ENCODE assay signal across 8 cellular contexts in genomic region chr7:1459930-1460756, GRCh38. TPM values are rescaled to one million over a fixed set of nuclear protein-coding genes. Genes with fewer than 3 reads are reported as not detected.
DNase-seq lines count a peak whose midpoint lies in the region; ATAC-seq, FAIRE-seq and TF ChIP-seq lines count a peak whose summit lies in the region.

No MANE protein-coding gene starts in this region.

- peak; percentile 62 for DNase-seq in activated CD8-positive, alpha-beta memory T cell treated with anti-CD3 and anti-CD28 coated beads, Interleukin-2, amount 50 U/mL, for 48 hours
- no peak for DNase-seq in activated CD8-positive, alpha-beta memory T cell treated with anti-CD3 and anti-CD28 coated beads, Interleukin-2, amount 50 U/mL, for 4 hours
- DNase-seq in germinal center (ENCODE audit: low spot score): peak; percentile 24
- DNase-seq in psoas muscle: no peak
- no peak for DNase-seq in NCI-H2227 (lab: John Stamatoyannopoulos, UW; ENCODE audit: unreplicated experiment)
- DNase-seq in RCC 7860 (ENCODE audit: low spot score): no peak
- DNase-seq in NCI-H526 treated with DMSO at 0.1 percent for 48 hours (lab: John Stamatoyannopoulos, UW): no peak

- H3K27me3 ChIP-seq in psoas muscle (ENCODE audit: insufficient read depth in 3 of 3, low read length in 2 of 3): no peaks in the 10 kb centered on the region

- peak overlapping the region; percentile 56 for H3K27ac ChIP-seq in VCaP
- H3K27ac ChIP-seq in psoas muscle: peak overlapping the region; percentile 75

- peak in 3 of 4 donors; percentile 0 to 4 (median 1) for ATAC-seq in psoas muscle

- no peak for FAIRE-seq in RCC 7860 (lab: Jason Lieb, UNC)

- H3K36me3 ChIP-seq in psoas muscle (ENCODE audit: insufficient read depth in 1 of 2, low read depth in 1 of 2): no peaks in the 10 kb centered on the region

- WGBS in psoas muscle, 3 donors: 7 to 13% (median 7%) methylated on average over 26 to 28 of the region's 28 CpGs

- peaks cover 20% of the 10 kb centered on the region for H3K4me1 ChIP-seq in psoas muscle

- no peak for TF ChIP-seq CTCF in VCaP (conservative IDR thresholded peaks at IDR 0.05)
- TF ChIP-seq CTCF in psoas muscle (IDR thresholded peaks at IDR 0.05): no peak

- no peaks in the 10 kb centered on the region for H3K9me3 ChIP-seq in psoas muscle

- H3K4me3 ChIP-seq in psoas muscle: peak overlapping the region; percentile 74

- intact Hi-C loops in psoas muscle (cut with DNase I): loop anchor here in 1 of 2 donors (5.0 kb wide), 1 partner anchor 42 kb away; the partner anchor contains the start of gene INTS1

RNA-seq across cellular contexts. Expression of gene MICALL2, which starts 0.9 kb away (rescaled TPM):
- total RNA-seq in psoas muscle: 10 to 100 TPM in 2 of 4 donors, 1 to 10 TPM in 2; 4.6 to 12.0 (median 8.9) TPM
- polyA plus RNA-seq in psoas muscle: 10 to 100 TPM in 1 of 3 donors, 1 to 10 TPM in 2; 4.9 to 10.9 (median 5.0) TPM

RNA-seq across cellular contexts. Expression of gene INTS1, which starts 44.0 kb away (rescaled TPM):
- 10 to 100 TPM; 61.3 to 77.6 (median 68.9) TPM for total RNA-seq in psoas muscle
- polyA plus RNA-seq in psoas muscle: 10 to 100 TPM; 38.8 to 70.7 (median 44.0) TPM

Comparison
In these comparisons a context has a peak if more than half of its experiments do, and no peak if none do; other contexts are left out.
1. DNase-seq: peak in activated CD8-positive, alpha-beta memory T cell treated with anti-CD3 and anti-CD28 coated beads, Interleukin-2, amount 50 U/mL, for 48 hours (single experiment) and germinal center (single experiment); none in activated CD8-positive, alpha-beta memory T cell treated with anti-CD3 and anti-CD28 coated beads, Interleukin-2, amount 50 U/mL, for 4 hours (single experiment), psoas muscle (0 of 2), NCI-H2227 (single experiment), RCC 7860 (single experiment) and NCI-H526 treated with DMSO at 0.1 percent for 48 hours (single experiment).